In the genomic region with DNA sequence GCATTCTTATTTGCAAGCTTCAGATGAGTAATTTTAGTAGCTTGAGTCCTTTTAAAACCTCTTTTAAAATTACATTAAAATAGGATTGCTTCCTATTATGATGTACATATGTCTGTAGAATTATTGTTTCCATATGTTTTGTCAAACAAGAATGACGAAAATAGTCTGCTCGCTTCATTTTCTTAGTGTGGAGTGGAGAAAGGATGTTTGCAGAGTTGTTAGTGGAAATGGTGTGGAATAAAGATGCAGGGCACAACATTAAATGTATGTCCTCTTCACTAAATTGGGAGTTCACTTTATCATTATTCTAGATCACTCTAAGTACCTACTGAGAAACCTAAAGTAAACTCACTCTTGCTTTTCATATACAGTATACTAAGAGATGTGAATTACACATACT, we compare ENCODE assay signal across 13 cellular contexts. TPM values are rescaled to one million over a fixed set of nuclear protein-coding genes. Genes with fewer than 3 reads are reported as not detected.
DNase-seq lines count a peak whose midpoint lies in the region; ATAC-seq, FAIRE-seq and TF ChIP-seq lines count a peak whose summit lies in the region.
"Had no signal": no experiment of that assay in that cellular context is flagged by ENCODE, and none has a peak within 500 bp of the region (broad histone marks: within the 10 kb centered on the region; RNA-seq: fewer than 3 reads in every experiment).

No MANE protein-coding gene starts in this region.

- no peaks in the 10 kb centered on the region for H3K27me3 Mint-ChIP-seq in stimulated activated memory B cell treated with anti-CD40 and anti-IgM and Interleukin-4, amounts not matched to agents 10 μg/mL and 1 μg/mL and 100 μg/mL, for 72 hours

- H2AK5ac ChIP-seq in mesenchymal stem cell (ENCODE audit: low read length, severe bottlenecking) = no peak overlapping the region

- no peak overlapping the region for H3K18ac ChIP-seq in mesenchymal stem cell (ENCODE audit: low read depth in 1 of 2, low read length in 2 of 2)

- H3K9me3 Mint-ChIP-seq in stimulated activated memory B cell treated with anti-CD40 and anti-IgM and Interleukin-4, amounts not matched to agents 10 μg/mL and 1 μg/mL and 100 μg/mL, for 72 hours = no peaks in the 10 kb centered on the region

- no peak overlapping the region for H2AFZ ChIP-seq in mesenchymal stem cell (ENCODE audit: low read depth, low read length)

- no peak overlapping the region for H2BK15ac ChIP-seq in mesenchymal stem cell (ENCODE audit: low read depth, poor library complexity, severe bottlenecking)

- H3K4me3 Mint-ChIP-seq in stimulated activated memory B cell treated with anti-CD40 and anti-IgM and Interleukin-4, amounts not matched to agents 10 μg/mL and 1 μg/mL and 100 μg/mL, for 72 hours = no peak overlapping the region

- peaks cover 46% of the 10 kb centered on the region for H3K4me1 ChIP-seq in adipocyte (ENCODE audit: control insufficient read depth, insufficient read depth, low read length)
- no peaks in the 10 kb centered on the region for H3K4me1 ChIP-seq in mesenchymal stem cell (ENCODE audit: control insufficient read depth, insufficient read depth, low read depth, low read length)
- H3K4me1 ChIP-seq in small intestine (ENCODE audit: control insufficient read depth in 2 of 2, insufficient read depth in 1 of 2, low read depth in 1 of 2, low read length in 1 of 2) = peaks cover 0 to 5% of the 10 kb centered on the region in 2 donors

- no peak for TF ChIP-seq POLR2A in H54 (IDR thresholded peaks at IDR 0.05; ENCODE audit: low read depth, low read length)

- no peak overlapping the region for H2BK120ac ChIP-seq in mesenchymal stem cell (ENCODE audit: low read depth, low read length)

- 61% methylated on average over 2 of the region's 2 CpGs for WGBS in mesenchymal stem cell
- WGBS in small intestine, 3 donors = 74 to 93% (median 92%) methylated on average over 2 of the region's 2 CpGs

- peak overlapping the region; percentile 71 for H3K27ac Mint-ChIP-seq in stimulated activated memory B cell treated with anti-CD40 and anti-IgM and Interleukin-4, amounts not matched to agents 10 μg/mL and 1 μg/mL and 100 μg/mL, for 72 hours

- H3K4me3 ChIP-seq in adipocyte (ENCODE audit: low read length) (peak overlapping the region; percentile 90), mesenchymal stem cell (ENCODE audit: insufficient read depth in 1 of 2, low read depth in 1 of 2, low read length in 2 of 2) (peak overlapping the region in 1 of 2 experiments; percentile 91), small intestine (ENCODE audit: low read depth in 1 of 2, low read length in 2 of 2) (no peak overlapping the region)

- FAIRE-seq in H54 (lab: Jason Lieb, UNC) (peak; percentile 33), small intestine (lab: Jason Lieb, UNC) (no peak)
- FAIRE-seq: keratinocyte had no signal

- peaks cover 24% of the 10 kb centered on the region for H3K4me1 Mint-ChIP-seq in stimulated activated memory B cell treated with anti-CD40 and anti-IgM and Interleukin-4, amounts not matched to agents 10 μg/mL and 1 μg/mL and 100 μg/mL, for 72 hours

- H3K79me1 ChIP-seq in mesenchymal stem cell (replicated peaks; ENCODE audit: low read length, poor library complexity, severe bottlenecking) = peaks cover 4% of the 10 kb centered on the region

- H3K9ac ChIP-seq in adipocyte (ENCODE audit: low read length) (peak overlapping the region; percentile 96), mesenchymal stem cell (ENCODE audit: low read length) (peak overlapping the region; percentile 99)

- no peak overlapping the region for H2BK5ac ChIP-seq in mesenchymal stem cell (ENCODE audit: low read depth, low read length, poor library complexity, severe bottlenecking)

- no peaks in the 10 kb centered on the region for H3K27me3 ChIP-seq in adipocyte (replicated peaks; ENCODE audit: control insufficient read depth, insufficient read depth, low read length)
- no peaks in the 10 kb centered on the region for H3K27me3 ChIP-seq in mesenchymal stem cell (ENCODE audit: control insufficient read depth in 1 of 2, insufficient read depth in 1 of 2, low read length in 2 of 2)
- H3K27me3 ChIP-seq in small intestine (ENCODE audit: control insufficient read depth in 2 of 2, insufficient read depth in 2 of 2, low read length in 2 of 2) = no peaks in the 10 kb centered on the region

- no peak overlapping the region for H3K23ac ChIP-seq in mesenchymal stem cell (ENCODE audit: low read length in 2 of 2)

- no peak for ATAC-seq in stimulated activated memory B cell treated with anti-CD40 and anti-IgM and Interleukin-4, amounts not matched to agents 10 μg/mL and 1 μg/mL and 100 μg/mL, for 72 hours
- ATAC-seq in HG03175 (IDR thresholded peaks at IDR 0.05; ENCODE audit: unreplicated experiment) = no peak

- DNase-seq in H54 (ENCODE audit: insufficient read length, low spot score) = no peak
- no peak for DNase-seq in adipocyte (ENCODE audit: low read depth)
- no peak for DNase-seq in mesenchymal stem cell
- no peak for DNase-seq in mucosa of gallbladder (ENCODE audit: low spot score)
- no peak for DNase-seq in small intestine
- DNase-seq in stimulated activated naive CD4-positive, alpha-beta T cell treated with Interleukin-2 at 50 U/mL for 16 hours (lab: John Stamatoyannopoulos, UW) = no peak
- DNase-seq: COR-L47, H7, NCI-H2081 treated with DMSO at 0.1 percent for 48 hours, T-helper 9 cell had no signal

- H3K4me2 ChIP-seq in mesenchymal stem cell (ENCODE audit: low read length, poor library complexity, severe bottlenecking) = no peak overlapping the region

- H3K14ac ChIP-seq in mesenchymal stem cell (ENCODE audit: low read length in 2 of 2) = no peak overlapping the region

- H4K91ac ChIP-seq in mesenchymal stem cell (ENCODE audit: low read length) = no peak overlapping the region

- H2BK12ac ChIP-seq in mesenchymal stem cell (ENCODE audit: low read length in 2 of 2) = no peak overlapping the region

- H4K8ac ChIP-seq in mesenchymal stem cell (ENCODE audit: low read length) = no peak overlapping the region

- H3K36me3 ChIP-seq in adipocyte (ENCODE audit: control insufficient read depth, insufficient read depth, low read length, severe bottlenecking) (no peaks in the 10 kb centered on the region), mesenchymal stem cell (ENCODE audit: control insufficient read depth in 1 of 2, insufficient read depth in 2 of 2, low read depth in 1 of 2, low read length in 2 of 2) (peaks cover 0 to 2% of the 10 kb centered on the region in 2 experiments), small intestine (ENCODE audit: control insufficient read depth in 2 of 2, insufficient read depth in 2 of 2, low read length in 2 of 2) (no peaks in the 10 kb centered on the region)

- no peak overlapping the region for H3K4ac ChIP-seq in mesenchymal stem cell (ENCODE audit: low read depth in 1 of 2, low read length in 2 of 2)

- H3K9me3 ChIP-seq in adipocyte (ENCODE audit: control insufficient read depth, low read length) (no peaks in the 10 kb centered on the region), mesenchymal stem cell (ENCODE audit: control insufficient read depth, low read length) (no peaks in the 10 kb centered on the region), small intestine (ENCODE audit: control insufficient read depth, low read depth) (no peaks in the 10 kb centered on the region)

- no peaks in the 10 kb centered on the region for H3K36me3 Mint-ChIP-seq in stimulated activated memory B cell treated with anti-CD40 and anti-IgM and Interleukin-4, amounts not matched to agents 10 μg/mL and 1 μg/mL and 100 μg/mL, for 72 hours

- H3K27ac ChIP-seq in mesenchymal stem cell (ENCODE audit: low read length, poor library complexity, severe bottlenecking) (no peak overlapping the region), small intestine (ENCODE audit: low read depth in 1 of 2, low read length in 1 of 2) (no peak overlapping the region)

RNA-seq across cellular contexts. Expression of a gene that starts 59.5 kb away (rescaled TPM):
- polyA plus RNA-seq in mesenchymal stem cell (2013, experiment 1 of 2) = 11.1 TPM
- 12.6 TPM for polyA plus RNA-seq in mesenchymal stem cell (2013, experiment 2 of 2)
- total RNA-seq in mucosa of gallbladder = 18.2 TPM
- 10 to 100 TPM in 1 of 3 donors, 1 to 10 TPM in 2; 1.6 to 24.0 (median 6.2) TPM for polyA plus RNA-seq in small intestine
